Comparison of ENCODE assay signal across 9 cellular contexts in genomic region chr15:92617197-92618037, GRCh38. TPM values are rescaled to one million over a fixed set of nuclear protein-coding genes. Genes with fewer than 3 reads are reported as not detected.
A peak's percentile ranks its signal among the peaks of the same experiment; 100 is the strongest.
DNase-seq lines count a peak whose midpoint lies in the region; ATAC-seq and TF ChIP-seq lines count a peak whose summit lies in the region.
"Had no signal": no experiment of that assay in that cellular context is flagged by ENCODE, and none has a peak within 500 bp of the region (broad histone marks: within the 10 kb centered on the region; RNA-seq: fewer than 3 reads in every experiment).

No MANE protein-coding gene starts in this region.

- ATAC-seq in mucosa of descending colon (peak; percentile 93), HG02938 (IDR thresholded peaks at IDR 0.05; ENCODE audit: unreplicated experiment) (no peak), HG03342 (IDR thresholded peaks at IDR 0.05; ENCODE audit: unreplicated experiment) (no peak)
- ATAC-seq in natural killer cell treated with Interleukin-12 subunit alpha and Interleukin-12 subunit beta and Interleukin-15 and Interleukin-18, amount 100 ng/mL, for 72 hours = no peak

- DNase-seq in AG10803 (ENCODE audit: low read depth) (peak; percentile 44), NCI-H187 (lab: John Stamatoyannopoulos, UW) (peak; percentile 81 to 89), cardiac fibroblast (ENCODE audit: low read depth in 2 of 2) (peak; percentile 64 to 92), mucosa of descending colon (peak; percentile 69 to 81 (median 76)), Ammon's horn (ENCODE audit: low spot score) (no peak)
- DNase-seq in natural killer cell treated with Interleukin-12 subunit alpha and Interleukin-12 subunit beta and Interleukin-15 and Interleukin-18, amount 100 ng/mL, for 72 hours (ENCODE audit: low spot score) = no peak
- DNase-seq: T-helper 9 cell had no signal

- peaks cover 0 to 2% of the 10 kb centered on the region in 2 donors for H3K27me3 Mint-ChIP-seq in natural killer cell treated with Interleukin-12 subunit alpha and Interleukin-12 subunit beta and Interleukin-15 and Interleukin-18, amount 100 ng/mL, for 72 hours

- no peak overlapping the region for H3K4me3 ChIP-seq in AG10803 (ENCODE audit: low read length)
- H3K4me3 ChIP-seq in cardiac fibroblast (replicated peaks in 1 of 2; ENCODE audit: low read depth in 2 of 2, low read length in 2 of 2) = no peak overlapping the region
- no peak overlapping the region for H3K4me3 ChIP-seq in mucosa of descending colon

- no peaks in the 10 kb centered on the region for H3K36me3 Mint-ChIP-seq in natural killer cell treated with Interleukin-12 subunit alpha and Interleukin-12 subunit beta and Interleukin-15 and Interleukin-18, amount 100 ng/mL, for 72 hours

- no peaks in the 10 kb centered on the region for H3K9me3 ChIP-seq in mucosa of descending colon

- no peak overlapping the region for H3K4me3 Mint-ChIP-seq in natural killer cell treated with Interleukin-12 subunit alpha and Interleukin-12 subunit beta and Interleukin-15 and Interleukin-18, amount 100 ng/mL, for 72 hours

- H3K36me3 ChIP-seq in mucosa of descending colon (ENCODE audit: low read depth) = no peaks in the 10 kb centered on the region

- intact Hi-C loops in mucosa of descending colon (cut with DNase I, micrococcal nuclease) = no loop called here

- peaks cover 11% of the 10 kb centered on the region for H3K4me1 ChIP-seq in mucosa of descending colon (ENCODE audit: low read depth)

- no peak overlapping the region for H3K27ac Mint-ChIP-seq in natural killer cell treated with Interleukin-12 subunit alpha and Interleukin-12 subunit beta and Interleukin-15 and Interleukin-18, amount 100 ng/mL, for 72 hours

- no peaks in the 10 kb centered on the region for H3K9me3 Mint-ChIP-seq in natural killer cell treated with Interleukin-12 subunit alpha and Interleukin-12 subunit beta and Interleukin-15 and Interleukin-18, amount 100 ng/mL, for 72 hours

- H3K4me1 Mint-ChIP-seq in natural killer cell treated with Interleukin-12 subunit alpha and Interleukin-12 subunit beta and Interleukin-15 and Interleukin-18, amount 100 ng/mL, for 72 hours (ENCODE audit: low read depth in 2 of 2) = no peaks in the 10 kb centered on the region

- TF ChIP-seq CTCF in AG10803 (conservative IDR thresholded peaks at IDR 0.05; ENCODE audit: low read length) = no peak
- TF ChIP-seq CTCF in cardiac fibroblast (IDR thresholded peaks at IDR 0.05; ENCODE audit: low read depth, low read length) = no peak
- TF ChIP-seq CTCF in mucosa of descending colon (IDR thresholded peaks at IDR 0.05) = no peak

RNA-seq across cellular contexts. Expression of gene FAM174B, which starts 38.2 kb away (rescaled TPM):
- 10 to 100 TPM; 14.7 to 30.5 (median 28.5) TPM for total RNA-seq in mucosa of descending colon
- 1 to 10 TPM in 1 of 2 donors, under 1 TPM in 1; 0.62 to 3.8 TPM for total RNA-seq in natural killer cell treated with Interleukin-12 subunit alpha and Interleukin-12 subunit beta and Interleukin-15 and Interleukin-18, amount 100 ng/mL, for 72 hours

Comparison
In these comparisons a context has a peak if more than half of its experiments do, and no peak if none do; other contexts are left out.
1. DNase-seq: peak in AG10803 (single experiment), NCI-H187 (2 of 2), cardiac fibroblast (2 of 2) and mucosa of descending colon (3 of 3); none in Ammon's horn (single experiment) and natural killer cell treated with Interleukin-12 subunit alpha and Interleukin-12 subunit beta and Interleukin-15 and Interleukin-18, amount 100 ng/mL, for 72 hours (single experiment).